ENCODE assay signal across 23 cellular contexts in genomic region chr2:151085101-151085640, GRCh38.
"Had no signal": no experiment of that assay in that cellular context is flagged by ENCODE, and none has a peak within 500 bp of the region (broad histone marks: within the 10 kb centered on the region; RNA-seq: fewer than 3 reads in every experiment).

No MANE protein-coding gene starts in this region.

- H3K4me3 ChIP-seq: adrenal gland, ascending aorta, breast epithelium, colonic mucosa, gastrocnemius medialis, sigmoid colon, smooth muscle cell, testis, uterus had no signal

- H3K9me3 ChIP-seq: adrenal gland, ascending aorta, breast epithelium, colonic mucosa, gastrocnemius medialis, sigmoid colon, testis, uterus had no signal

- H3K27ac ChIP-seq: adrenal gland, ascending aorta, breast epithelium, colonic mucosa, gastrocnemius medialis, sigmoid colon, testis, uterus had no signal

- H3K36me3 ChIP-seq: adrenal gland, ascending aorta, breast epithelium, colonic mucosa, gastrocnemius medialis, sigmoid colon, uterus had no signal

- H3K27me3 ChIP-seq: adrenal gland, ascending aorta, breast epithelium, colonic mucosa, gastrocnemius medialis, sigmoid colon, testis, uterus had no signal

- DNase-seq: activated CD4-positive, alpha-beta T cell treated with anti-CD3 and anti-CD28 coated beads, Interleukin-2, amount 50 U/mL, for 4 hours; activated CD8-positive, alpha-beta memory T cell treated with anti-CD3 and anti-CD28 coated beads for 24 hours; activated CD8-positive, alpha-beta memory T cell treated with anti-CD3 and anti-CD28 coated beads, Interleukin-2, amount 50 U/mL, for 4 hours; activated T-cell treated with anti-CD3 and anti-CD28 coated beads, Interleukin-2, amount 50 U/mL, for 24 hours; adrenal gland; colonic mucosa; gastrocnemius medialis; head of caudate nucleus; hypothalamus; sigmoid colon; stimulated activated CD4-positive, alpha-beta T cell treated with anti-CD3 and anti-CD28 coated beads, Interleukin-2, amount 100 ng/mL, for 48 hours; stimulated activated CD8-positive, alpha-beta memory T cell treated with anti-CD3 and anti-CD28 coated beads, Interleukin-4, amount 100 ng/mL, for 48 hours; stimulated activated naive B cell treated with anti-CD40 and anti-IgM and Interleukin-4, amounts not matched to agents 10 μg/mL and 1 μg/mL and 100 μg/mL, for 72 hours; T1000; testis; trophoblast cell; uterus had no signal

- H3K4me1 ChIP-seq: adrenal gland, ascending aorta, breast epithelium, colonic mucosa, gastrocnemius medialis, sigmoid colon, testis, uterus had no signal

- H3K4me2 ChIP-seq: smooth muscle cell had no signal

- ATAC-seq: activated naive CD4-positive, alpha-beta T cell treated with anti-CD3 and anti-CD28 coated beads, Interleukin-2, amount 50 U/mL, for 72 hours; activated T-helper 17 cell treated with anti-CD3 and anti-CD28 coated beads, Interleukin-2, amount 50 U/mL, for 72 hours; gastrocnemius medialis; stimulated activated naive B cell treated with anti-CD40 and anti-IgM and Interleukin-4, amounts not matched to agents 10 μg/mL and 1 μg/mL and 100 μg/mL, for 72 hours; WTC11 had no signal
